ENCODE assay signal across 17 cellular contexts in genomic region chr2:191280304-191280703, GRCh38.
"Had no signal": no experiment of that assay in that cellular context is flagged by ENCODE, and none has a peak within 500 bp of the region (broad histone marks: within the 10 kb centered on the region; RNA-seq: fewer than 3 reads in every experiment).

No MANE protein-coding gene starts in this region.

- H3K9me3 ChIP-seq: neutrophil, thyroid gland, uterus had no signal

- H3K4me3 Mint-ChIP-seq: activated B cell treated with CpG ODN at 0.5 μM for 24 hours; activated CD4-positive, alpha-beta T cell treated with anti-CD3 and anti-CD28 coated beads, Interleukin-2, amount 10 ng/mL, durations not matched to agents 24 days and 14 days; activated CD8-positive, alpha-beta T cell treated with anti-CD3 and anti-CD28 coated beads, Interleukin-2, amount 10 ng/mL, durations not matched to agents 7 days and 5 days; dendritic cell treated with granulocyte-macrophage colony-stimulating factor and Interleukin-4, amounts not matched to agents 40 ng/mL and 50 ng/mL, for 4 days; stimulated activated naive B cell treated with anti-CD40 and anti-IgM and Interleukin-4, amounts not matched to agents 10 μg/mL and 1 μg/mL and 100 μg/mL, for 72 hours; T-helper 1 cell treated with Interleukin-12 subunit alpha and Interleukin-12 subunit beta and Interleukin-4 antibody, amounts not matched to agents 30 μg/mL and 1 μg/mL, for 36 hours had no signal

- FAIRE-seq: frontal cortex, TTC549 had no signal

- H3K9me3 Mint-ChIP-seq: activated B cell treated with CpG ODN at 0.5 μM for 24 hours; activated CD4-positive, alpha-beta T cell treated with anti-CD3 and anti-CD28 coated beads, Interleukin-2, amount 10 ng/mL, durations not matched to agents 24 days and 14 days; dendritic cell treated with granulocyte-macrophage colony-stimulating factor and Interleukin-4, amounts not matched to agents 40 ng/mL and 50 ng/mL, for 4 days; stimulated activated naive B cell treated with anti-CD40 and anti-IgM and Interleukin-4, amounts not matched to agents 10 μg/mL and 1 μg/mL and 100 μg/mL, for 72 hours; T-helper 1 cell treated with Interleukin-12 subunit alpha and Interleukin-12 subunit beta and Interleukin-4 antibody, amounts not matched to agents 30 μg/mL and 1 μg/mL, for 36 hours had no signal

- H3K27me3 Mint-ChIP-seq: activated B cell treated with CpG ODN at 0.5 μM for 24 hours; activated CD4-positive, alpha-beta T cell treated with anti-CD3 and anti-CD28 coated beads, Interleukin-2, amount 10 ng/mL, durations not matched to agents 24 days and 14 days; stimulated activated naive B cell treated with anti-CD40 and anti-IgM and Interleukin-4, amounts not matched to agents 10 μg/mL and 1 μg/mL and 100 μg/mL, for 72 hours had no signal

- H3K27ac Mint-ChIP-seq: activated B cell treated with CpG ODN at 0.5 μM for 24 hours; activated CD4-positive, alpha-beta T cell treated with anti-CD3 and anti-CD28 coated beads, Interleukin-2, amount 10 ng/mL, durations not matched to agents 24 days and 14 days; activated CD8-positive, alpha-beta T cell treated with anti-CD3 and anti-CD28 coated beads, Interleukin-2, amount 10 ng/mL, durations not matched to agents 7 days and 5 days; dendritic cell treated with granulocyte-macrophage colony-stimulating factor and Interleukin-4, amounts not matched to agents 40 ng/mL and 50 ng/mL, for 4 days; stimulated activated naive B cell treated with anti-CD40 and anti-IgM and Interleukin-4, amounts not matched to agents 10 μg/mL and 1 μg/mL and 100 μg/mL, for 72 hours; T-helper 1 cell treated with Interleukin-12 subunit alpha and Interleukin-12 subunit beta and Interleukin-4 antibody, amounts not matched to agents 30 μg/mL and 1 μg/mL, for 36 hours had no signal

- ATAC-seq: activated CD8-positive, alpha-beta T cell treated with anti-CD3 and anti-CD28 coated beads, Interleukin-2, amount 10 ng/mL, durations not matched to agents 7 days and 5 days; stimulated activated naive B cell treated with anti-CD40 and anti-IgM and Interleukin-4, amounts not matched to agents 10 μg/mL and 1 μg/mL and 100 μg/mL, for 72 hours had no signal

- DNase-seq: activated B cell treated with CpG ODN at 0.5 μM for 24 hours; activated CD4-positive, alpha-beta T cell treated with anti-CD3 and anti-CD28 coated beads, Interleukin-2, amount 10 ng/mL, durations not matched to agents 24 days and 14 days; activated CD8-positive, alpha-beta memory T cell treated with anti-CD3 and anti-CD28 coated beads, Interleukin-2, amount 50 U/mL, for 48 hours; activated CD8-positive, alpha-beta T cell treated with anti-CD3 and anti-CD28 coated beads, Interleukin-2, amount 10 ng/mL, durations not matched to agents 7 days and 5 days; anterior cingulate cortex; head of caudate nucleus; midbrain; stimulated activated CD4-positive, alpha-beta T cell treated with anti-CD3 and anti-CD28 coated beads, Interleukin-4, amount 100 ng/mL, for 1 hour; stimulated activated naive B cell treated with anti-CD40 and anti-IgM and Interleukin-4, amounts not matched to agents 10 μg/mL and 1 μg/mL and 100 μg/mL, for 72 hours; thyroid gland; uterus had no signal

- H3K4me1 Mint-ChIP-seq: activated CD4-positive, alpha-beta T cell treated with anti-CD3 and anti-CD28 coated beads, Interleukin-2, amount 10 ng/mL, durations not matched to agents 24 days and 14 days had no signal

- H3K9ac ChIP-seq: parathyroid adenoma had no signal

- H2AFZ ChIP-seq: parathyroid adenoma had no signal

- H3K4me1 ChIP-seq: thyroid gland, uterus had no signal

- H3K4me3 ChIP-seq: thyroid gland, uterus had no signal

- H3K27me3 ChIP-seq: neutrophil, thyroid gland, uterus had no signal

- H3K36me3 ChIP-seq: neutrophil, thyroid gland, uterus had no signal

- H3K27ac ChIP-seq: neutrophil, parathyroid adenoma, thyroid gland, uterus had no signal
